ENCODE assay signal across 15 cellular contexts in the genomic region with DNA sequence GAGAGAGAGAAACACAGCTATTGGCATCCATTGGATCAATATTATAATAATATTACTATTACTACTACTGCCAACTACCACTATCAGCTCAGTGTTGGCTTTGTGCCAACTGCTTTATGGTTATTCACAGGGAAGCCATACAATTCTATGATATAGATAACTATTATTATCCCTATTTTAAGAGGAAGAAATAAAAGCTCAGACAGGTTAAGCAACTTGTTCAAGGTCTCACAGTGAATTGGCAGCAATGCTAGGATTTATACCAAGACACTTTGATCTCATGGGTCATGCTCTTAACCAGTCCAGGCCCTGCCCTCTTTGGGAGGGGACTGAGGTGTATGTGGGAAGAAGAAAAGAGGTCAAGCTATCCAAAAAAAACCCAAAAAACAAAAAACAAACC.
A peak's percentile ranks its signal among the peaks of the same experiment; 100 is the strongest.
DNase-seq lines count a peak whose midpoint lies in the region; ATAC-seq and TF ChIP-seq lines count a peak whose summit lies in the region.
"Had no signal": no experiment of that assay in that cellular context is flagged by ENCODE, and none has a peak within 500 bp of the region (broad histone marks: within the 10 kb centered on the region; RNA-seq: fewer than 3 reads in every experiment).

No MANE protein-coding gene starts in this region.

- peak overlapping the region; percentile 37 for H3K27ac Mint-ChIP-seq in activated naive CD8-positive, alpha-beta T cell treated with anti-CD3 and anti-CD28 coated beads, Interleukin-2, amount 50 U/mL, for 24 hours

- POLR2A ChIA-PET in SK-N-SH (lab: Yijun Ruan, JAX) = no interaction called here
- POLR2A ChIA-PET in HEK293 (lab: Yijun Ruan, JAX) = no interaction called here

- H3K9me3 ChIP-seq in SK-N-SH (no peaks in the 10 kb centered on the region), HEK293 (ENCODE audit: control insufficient read depth, insufficient read depth, low read depth, low read length) (no peaks in the 10 kb centered on the region), right lobe of liver (no peaks in the 10 kb centered on the region)
- H3K9me3 ChIP-seq: ascending aorta had no signal

- no peaks in the 10 kb centered on the region for H3K9me3 Mint-ChIP-seq in activated naive CD8-positive, alpha-beta T cell treated with anti-CD3 and anti-CD28 coated beads, Interleukin-2, amount 50 U/mL, for 24 hours

- H3K9me2 ChIP-seq in SK-N-SH = no peaks in the 10 kb centered on the region

- H3K36me3 ChIP-seq in SK-N-SH (replicated peaks in 1 of 2; ENCODE audit: control insufficient read depth in 1 of 2, insufficient read depth in 2 of 2, low read length in 1 of 2) (peaks cover 9 to 19% of the 10 kb centered on the region in 2 experiments), HEK293 (ENCODE audit: control insufficient read depth in 2 of 2, insufficient read depth in 1 of 2, low read length in 2 of 2) (peaks cover 11 to 82% of the 10 kb centered on the region in 2 experiments; a peak in 2 of 3 replicates), right lobe of liver (no peaks in the 10 kb centered on the region)

- H2AFZ ChIP-seq in SK-N-SH (ENCODE audit: low read depth) = no peak overlapping the region

- no peak overlapping the region for H3K9ac ChIP-seq in SK-N-SH

- H4K20me1 ChIP-seq in SK-N-SH (ENCODE audit: insufficient read depth) = no peaks in the 10 kb centered on the region

- peaks cover 43% of the 10 kb centered on the region for H3K4me1 Mint-ChIP-seq in activated naive CD8-positive, alpha-beta T cell treated with anti-CD3 and anti-CD28 coated beads, Interleukin-2, amount 50 U/mL, for 24 hours

- CTCF ChIA-PET in SK-N-SH (lab: Yijun Ruan, JAX) (interaction anchor here (0.6 to 2.1 kb wide), 5 partner anchors 96 to 429 kb away, joined by 3 to 5 read pairs (median 4); a partner anchor contains a TSS), HEK293 (lab: Yijun Ruan, JAX) (interaction anchor here (0.6 to 1.2 kb wide), 4 partner anchors 12 to 112 kb away, joined by 3 to 6 read pairs (median 4); no protein-coding TSS in a partner anchor)

- TF ChIP-seq RAD21 in SK-N-SH (IDR thresholded peaks at IDR 0.05; ENCODE audit: low read length) = no peak

- H3K4me2 ChIP-seq in SK-N-SH = no peak overlapping the region

- H3K27me3 Mint-ChIP-seq in activated naive CD8-positive, alpha-beta T cell treated with anti-CD3 and anti-CD28 coated beads, Interleukin-2, amount 50 U/mL, for 24 hours = no peaks in the 10 kb centered on the region

- no peaks in the 10 kb centered on the region for H3K79me2 ChIP-seq in SK-N-SH (ENCODE audit: insufficient read depth)

- H3K4me3 ChIP-seq in SK-N-SH (ENCODE audit: low read depth in 2 of 2, low read length in 1 of 2) (no peak overlapping the region), HEK293 (ENCODE audit: low read depth, low read length) (no peak overlapping the region), right lobe of liver (no peak overlapping the region)
- H3K4me3 ChIP-seq: ascending aorta had no signal

- TF ChIP-seq POLR2A in right lobe of liver (IDR thresholded peaks at IDR 0.05) = no peak

- DNase-seq in SK-N-SH (no peak), right lobe of liver (no peak), NCI-H345 (lab: John Stamatoyannopoulos, UW) (no peak)
- no peak for DNase-seq in activated naive CD8-positive, alpha-beta T cell treated with anti-CD3 and anti-CD28 coated beads, Interleukin-2, amount 50 U/mL, for 24 hours
- DNase-seq in stimulated activated CD4-positive, alpha-beta T cell treated with anti-CD3 and anti-CD28 coated beads, Interleukin-12 subunit alpha, Interleukin-12 subunit beta, amount 100 ng/mL, for 4 hours = no peak
- DNase-seq: ACHN, foreskin melanocyte, NCI-H1694, NCI-H510A treated with DMSO at 0.1 percent for 48 hours, retina had no signal

- TF ChIP-seq EP300 in SK-N-SH (IDR thresholded peaks at IDR 0.05; ENCODE audit: borderline replicate concordance in 1 of 2, low read depth in 1 of 2, low read length in 1 of 2) = no peak

- ATAC-seq in SK-N-SH treated with all-trans-retinoic acid at 6 μM for 48 hours (no peak), right lobe of liver (peak; percentile 12 to 54 (median 28)), HG02623 (IDR thresholded peaks at IDR 0.05; ENCODE audit: unreplicated experiment) (no peak)
- no peak for ATAC-seq in activated naive CD8-positive, alpha-beta T cell treated with anti-CD3 and anti-CD28 coated beads, Interleukin-2, amount 50 U/mL, for 24 hours
- ATAC-seq: Panc1 had no signal

- intact Hi-C loops in right lobe of liver (cut with DNase I) = no loop called here

- H3F3A ChIP-seq in SK-N-SH (replicated peaks; ENCODE audit: insufficient read depth) = no peaks in the 10 kb centered on the region

- H3K27me3 ChIP-seq in SK-N-SH (ENCODE audit: insufficient read depth) (no peaks in the 10 kb centered on the region), right lobe of liver (no peaks in the 10 kb centered on the region)
- H3K27me3 ChIP-seq: ascending aorta had no signal

- H3K4me1 ChIP-seq in SK-N-SH (ENCODE audit: control insufficient read depth in 1 of 2, insufficient read depth in 2 of 2, low read depth in 1 of 2, low read length in 1 of 2) (peaks cover 0 to 40% of the 10 kb centered on the region in 2 experiments; a peak in 2 of 4 replicates), HEK293 (ENCODE audit: control insufficient read depth, insufficient read depth, low read length) (no peaks in the 10 kb centered on the region), right lobe of liver (peaks cover 0 to 59% (median 20%) of the 10 kb centered on the region in 4 donors)

- peaks cover 90% of the 10 kb centered on the region for H3K36me3 Mint-ChIP-seq in activated naive CD8-positive, alpha-beta T cell treated with anti-CD3 and anti-CD28 coated beads, Interleukin-2, amount 50 U/mL, for 24 hours (ENCODE audit: low read depth)

- H3K27ac ChIP-seq in SK-N-SH (ENCODE audit: low read depth in 2 of 2, low read length in 1 of 2) (no peak overlapping the region), HEK293 (ENCODE audit: extremely low read depth, low read depth, low read length) (no peak overlapping the region), right lobe of liver (peak overlapping the region in 2 of 3 donors; percentile 86 to 90)
- H3K27ac ChIP-seq: ascending aorta had no signal

- H3K4me3 Mint-ChIP-seq in activated naive CD8-positive, alpha-beta T cell treated with anti-CD3 and anti-CD28 coated beads, Interleukin-2, amount 50 U/mL, for 24 hours = no peak overlapping the region

- TF ChIP-seq CTCF in SK-N-SH (IDR thresholded peaks at IDR 0.05) (no peak), HEK293 (tag by site-specific recombination; IDR thresholded peaks at IDR 0.05) (no peak), right lobe of liver (IDR thresholded peaks at IDR 0.05) (no peak)

TF ChIP-seq in SK-N-SH, 30 proteins besides CTCF, POLR2A, EP300 and RAD21:
- no peak for TF ChIP-seq JUND (IDR thresholded peaks at IDR 0.05)
- peak; percentile 48; the same call in 1 of the 2 replicates for TF ChIP-seq NFIC (IDR thresholded peaks at IDR 0.05; ENCODE audit: borderline replicate concordance)

TF ChIP-seq in SK-N-SH treated with all-trans-retinoic acid at 6 μM for 48 hours, 23 proteins besides CTCF, POLR2A, EP300 and RAD21 (continues in another document):
- TF ChIP-seq SNAI2 (CRISPR knock-in tag; IDR thresholded peaks at IDR 0.05) = no peak
- no peak for TF ChIP-seq ZC3H10 (CRISPR knock-in tag; IDR thresholded peaks at IDR 0.05)
- no peak for TF ChIP-seq ISL1 (CRISPR knock-in tag; IDR thresholded peaks at IDR 0.05)
- TF ChIP-seq ZNF565 (CRISPR knock-in tag; conservative IDR thresholded peaks at IDR 0.05; ENCODE audit: low read depth) = no peak
- TF ChIP-seq ZFP3 (CRISPR knock-in tag; IDR thresholded peaks at IDR 0.05) = no peak
- no peak for TF ChIP-seq PPARA (CRISPR knock-in tag; IDR thresholded peaks at IDR 0.05; ENCODE audit: borderline replicate concordance)
- TF ChIP-seq, protein P1, sequence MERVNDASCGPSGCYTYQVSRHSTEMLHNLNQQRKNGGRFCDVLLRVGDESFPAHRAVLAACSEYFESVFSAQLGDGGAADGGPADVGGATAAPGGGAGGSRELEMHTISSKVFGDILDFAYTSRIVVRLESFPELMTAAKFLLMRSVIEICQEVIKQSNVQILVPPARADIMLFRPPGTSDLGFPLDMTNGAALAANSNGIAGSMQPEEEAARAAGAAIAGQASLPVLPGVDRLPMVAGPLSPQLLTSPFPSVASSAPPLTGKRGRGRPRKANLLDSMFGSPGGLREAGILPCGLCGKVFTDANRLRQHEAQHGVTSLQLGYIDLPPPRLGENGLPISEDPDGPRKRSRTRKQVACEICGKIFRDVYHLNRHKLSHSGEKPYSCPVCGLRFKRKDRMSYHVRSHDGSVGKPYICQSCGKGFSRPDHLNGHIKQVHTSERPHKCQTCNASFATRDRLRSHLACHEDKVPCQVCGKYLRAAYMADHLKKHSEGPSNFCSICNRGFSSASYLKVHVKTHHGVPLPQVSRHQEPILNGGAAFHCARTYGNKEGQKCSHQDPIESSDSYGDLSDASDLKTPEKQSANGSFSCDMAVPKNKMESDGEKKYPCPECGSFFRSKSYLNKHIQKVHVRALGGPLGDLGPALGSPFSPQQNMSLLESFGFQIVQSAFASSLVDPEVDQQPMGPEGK (CRISPR knock-in tag; IDR thresholded peaks at IDR 0.05; ENCODE audit: borderline replicate concordance) = no peak
- no peak for TF ChIP-seq TCF4 (CRISPR knock-in tag; IDR thresholded peaks at IDR 0.05; ENCODE audit: borderline replicate concordance)

TF ChIP-seq in HEK293, 187 proteins besides CTCF, POLR2A, EP300 and RAD21 (continues in another document):
- TF ChIP-seq ZNF157 (tag by site-specific recombination; IDR thresholded peaks at IDR 0.05) = no peak
- TF ChIP-seq, protein P1 (tag by site-specific recombination; IDR thresholded peaks at IDR 0.05) = no peak
- peak; percentile 46 for TF ChIP-seq KLF10 (tag by site-specific recombination; IDR thresholded peaks at IDR 0.05)

Comparison
In these comparisons a context has a peak if more than half of its experiments do, and no peak if none do; other contexts are left out.
1. H3K27ac ChIP-seq: peak in right lobe of liver (2 of 3); none in SK-N-SH (0 of 2) and HEK293 (single experiment).
2. ATAC-seq: peak in right lobe of liver (4 of 4); none in SK-N-SH treated with all-trans-retinoic acid at 6 μM for 48 hours (single experiment), activated naive CD8-positive, alpha-beta T cell treated with anti-CD3 and anti-CD28 coated beads, Interleukin-2, amount 50 U/mL, for 24 hours (single experiment) and HG02623 (single experiment).